14 cellular contexts compared by ENCODE assay signal in the genomic region with DNA sequence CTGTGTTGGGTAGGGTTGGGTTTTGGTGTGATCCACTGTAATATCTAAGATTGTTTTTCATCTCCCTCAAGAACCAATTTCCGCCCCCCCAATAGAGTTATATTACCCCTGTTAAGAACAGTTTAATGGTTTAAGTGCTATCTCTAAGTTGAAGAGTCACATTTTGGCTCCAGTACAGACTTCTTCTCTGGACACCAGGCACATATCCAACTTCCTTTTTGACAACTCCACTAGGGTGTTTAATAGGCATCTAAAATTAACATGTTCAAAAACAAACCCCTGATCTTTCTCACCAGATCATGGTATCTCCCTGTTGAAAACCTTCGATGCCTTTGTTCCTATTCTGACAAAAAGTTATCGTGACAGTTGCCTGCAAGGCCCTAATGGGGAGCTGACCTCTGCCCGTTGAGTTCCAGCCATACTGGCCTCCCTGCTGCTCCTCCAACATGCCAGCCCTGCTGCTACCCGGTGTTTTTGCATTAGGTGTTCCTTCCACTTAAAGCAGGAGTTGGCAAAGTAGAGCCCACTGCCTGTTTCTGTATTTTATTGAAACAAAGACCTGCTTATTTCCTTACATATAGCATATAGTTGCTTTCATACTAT. TPM values are rescaled to one million over a fixed set of nuclear protein-coding genes. Genes with fewer than 3 reads are reported as not detected.
DNase-seq lines count a peak whose midpoint lies in the region; ATAC-seq and TF ChIP-seq lines count a peak whose summit lies in the region.
"Had no signal": no experiment of that assay in that cellular context is flagged by ENCODE, and none has a peak within 500 bp of the region (broad histone marks: within the 10 kb centered on the region; RNA-seq: fewer than 3 reads in every experiment).

No MANE protein-coding gene starts in this region.

- intact Hi-C loops in ascending aorta (cut with DNase I): no loop called here

- peak overlapping the region; percentile 10 for H3K27ac Mint-ChIP-seq in activated naive CD8-positive, alpha-beta T cell treated with anti-CD3 and anti-CD28 coated beads, Interleukin-2, amount 10 ng/mL, durations not matched to agents 7 days and 5 days
- H3K27ac Mint-ChIP-seq in memory B cell: peak overlapping the region; percentile 21
- H3K27ac Mint-ChIP-seq: activated CD8-positive, alpha-beta memory T cell treated with anti-CD3 and anti-CD28 coated beads, Interleukin-2, amount 10 ng/mL, durations not matched to agents 7 days and 5 days had no signal

- H3K4me1 Mint-ChIP-seq in activated naive CD8-positive, alpha-beta T cell treated with anti-CD3 and anti-CD28 coated beads, Interleukin-2, amount 10 ng/mL, durations not matched to agents 7 days and 5 days: peaks cover 46% of the 10 kb centered on the region
- peaks cover 48% of the 10 kb centered on the region for H3K4me1 Mint-ChIP-seq in memory B cell

- peaks cover 2% of the 10 kb centered on the region for H3K9me3 Mint-ChIP-seq in activated naive CD8-positive, alpha-beta T cell treated with anti-CD3 and anti-CD28 coated beads, Interleukin-2, amount 10 ng/mL, durations not matched to agents 7 days and 5 days
- H3K9me3 Mint-ChIP-seq in memory B cell: no peaks in the 10 kb centered on the region

- H3K4me1 ChIP-seq in ascending aorta: peaks cover 2 to 7% of the 10 kb centered on the region in 2 donors

- no peaks in the 10 kb centered on the region for H3K36me3 ChIP-seq in ascending aorta
- H3K36me3 ChIP-seq: Peyer's patch, transverse colon had no signal

- H3K36me3 Mint-ChIP-seq in activated naive CD8-positive, alpha-beta T cell treated with anti-CD3 and anti-CD28 coated beads, Interleukin-2, amount 10 ng/mL, durations not matched to agents 7 days and 5 days: peaks cover 37% of the 10 kb centered on the region
- peaks cover 16% of the 10 kb centered on the region for H3K36me3 Mint-ChIP-seq in memory B cell

- POLR2A ChIA-PET in activated naive CD8-positive, alpha-beta T cell treated with anti-CD3 and anti-CD28 coated beads, Interleukin-2, amount 10 ng/mL, durations not matched to agents 7 days and 5 days (lab: Charles Lee): interaction anchor here (1.2 to 1.9 kb wide), 2 partner anchors 16 to 18 kb away, joined by 3 to 10 read pairs; a partner anchor contains a TSS

- DNase-seq in NCI-H2029 treated with DMSO at 0.1 percent for 48 hours (lab: John Stamatoyannopoulos, UW) (peak; percentile 66), NCI-H2029 (lab: John Stamatoyannopoulos, UW) (no peak), HL-60 (ENCODE audit: low read depth in 1 of 2, low spot score in 1 of 2) (no peak), memory B cell (ENCODE audit: low spot score in 2 of 2) (no peak), SKM-1 (lab: John Stamatoyannopoulos, UW; ENCODE audit: unreplicated experiment) (no peak), ascending aorta (ENCODE audit: low spot score in 2 of 2) (no peak)
- DNase-seq in activated naive CD8-positive, alpha-beta T cell treated with anti-CD3 and anti-CD28 coated beads, Interleukin-2, amount 10 ng/mL, durations not matched to agents 7 days and 5 days: no peak
- DNase-seq: activated CD8-positive, alpha-beta memory T cell treated with anti-CD3 and anti-CD28 coated beads, Interleukin-2, amount 10 ng/mL, durations not matched to agents 7 days and 5 days; kidney; Peyer's patch; T1000; transverse colon had no signal

- no peak for ATAC-seq in activated naive CD8-positive, alpha-beta T cell treated with anti-CD3 and anti-CD28 coated beads, Interleukin-2, amount 10 ng/mL, durations not matched to agents 7 days and 5 days (ENCODE audit: low read depth)
- no peak for ATAC-seq in memory B cell (ENCODE audit: low read depth)
- no peak for ATAC-seq in GM18498 (IDR thresholded peaks at IDR 0.05; ENCODE audit: unreplicated experiment)
- ATAC-seq: activated CD8-positive, alpha-beta memory T cell treated with anti-CD3 and anti-CD28 coated beads, Interleukin-2, amount 10 ng/mL, durations not matched to agents 7 days and 5 days had no signal

- no peaks in the 10 kb centered on the region for H3K27me3 Mint-ChIP-seq in activated naive CD8-positive, alpha-beta T cell treated with anti-CD3 and anti-CD28 coated beads, Interleukin-2, amount 10 ng/mL, durations not matched to agents 7 days and 5 days
- H3K27me3 Mint-ChIP-seq in memory B cell: no peaks in the 10 kb centered on the region
- H3K27me3 Mint-ChIP-seq: activated CD8-positive, alpha-beta memory T cell treated with anti-CD3 and anti-CD28 coated beads, Interleukin-2, amount 10 ng/mL, durations not matched to agents 7 days and 5 days had no signal

- TF ChIP-seq CTCF in HL-60 (IDR thresholded peaks at IDR 0.05; ENCODE audit: insufficient read depth, low read length) (no peak), ascending aorta (IDR thresholded peaks at IDR 0.05) (no peak)

- H3K9me3 ChIP-seq in ascending aorta: no peaks in the 10 kb centered on the region
- H3K9me3 ChIP-seq: Peyer's patch, transverse colon had no signal

- H3K27me3 ChIP-seq in HL-60 (ENCODE audit: insufficient read depth, poor library complexity, severe bottlenecking) (no peaks in the 10 kb centered on the region), ascending aorta (no peaks in the 10 kb centered on the region)
- H3K27me3 ChIP-seq: Peyer's patch, transverse colon had no signal

- H3K4me3 Mint-ChIP-seq in activated naive CD8-positive, alpha-beta T cell treated with anti-CD3 and anti-CD28 coated beads, Interleukin-2, amount 10 ng/mL, durations not matched to agents 7 days and 5 days: peak overlapping the region; percentile 39
- H3K4me3 Mint-ChIP-seq in memory B cell: no peak overlapping the region
- H3K4me3 Mint-ChIP-seq: activated CD8-positive, alpha-beta memory T cell treated with anti-CD3 and anti-CD28 coated beads, Interleukin-2, amount 10 ng/mL, durations not matched to agents 7 days and 5 days; neural crest cell had no signal

- no peak overlapping the region for H3K4me3 ChIP-seq in HL-60 (replicated peaks; ENCODE audit: insufficient read depth, low read length)
- H3K4me3 ChIP-seq in ascending aorta: no peak overlapping the region
- H3K4me3 ChIP-seq: Peyer's patch, transverse colon had no signal

- peak overlapping the region; percentile 22 for H3K27ac ChIP-seq in HL-60 (replicated peaks)
- H3K27ac ChIP-seq in ascending aorta: no peak overlapping the region
- H3K27ac ChIP-seq: Peyer's patch had no signal

RNA-seq across cellular contexts. Expression of a gene that starts 18.6 kb away (rescaled TPM):
- 10 to 100 TPM; 53.8 to 63.7 TPM for total RNA-seq in activated naive CD8-positive, alpha-beta T cell treated with anti-CD3 and anti-CD28 coated beads, Interleukin-2, amount 10 ng/mL, durations not matched to agents 7 days and 5 days
- total RNA-seq in ascending aorta: 11.2 TPM
